Comparison of ENCODE assay signal across 13 cellular contexts in the genomic region with DNA sequence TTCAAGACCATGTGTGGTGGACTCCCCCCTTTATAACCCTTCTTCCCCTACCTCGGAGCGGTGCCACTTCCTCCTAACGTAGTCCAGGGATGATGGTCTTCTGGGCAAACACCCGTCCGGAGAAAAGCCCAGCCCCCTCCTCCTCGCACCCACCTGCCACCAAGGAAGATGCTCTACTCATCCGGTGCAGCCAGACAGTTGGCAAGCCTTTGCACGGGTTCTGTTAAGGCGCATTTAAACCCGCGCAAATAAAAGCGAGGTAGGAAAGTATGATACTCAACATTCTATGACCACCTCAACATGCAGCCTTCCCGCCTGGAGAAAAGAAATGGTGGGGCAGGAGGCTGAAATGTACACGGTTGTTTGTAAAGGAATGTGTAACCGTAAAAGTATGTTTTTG. TPM values are rescaled to one million over a fixed set of nuclear protein-coding genes. Genes with fewer than 3 reads are reported as not detected.
"Had no signal": no experiment of that assay in that cellular context is flagged by ENCODE, and none has a peak within 500 bp of the region (broad histone marks: within the 10 kb centered on the region; RNA-seq: fewer than 3 reads in every experiment).

A gene (minus strand): TSS at position 101 of the 400 bp plus-strand sequence. CDS start 298 bp downstream, outside the sequence.

RNA-seq across cellular contexts. Expression of the gene that starts here (rescaled TPM):
- total RNA-seq: activated B cell treated with CpG ODN at 0.5 μM for 24 hours; activated CD4-positive, alpha-beta memory T cell treated with anti-CD3 and anti-CD28 coated beads for 36 hours; activated CD4-positive, alpha-beta memory T cell treated with anti-CD3 and anti-CD28 coated beads, Interleukin-2, amount 10 ng/mL, durations not matched to agents 7 days and 5 days; activated CD4-positive, alpha-beta T cell treated with anti-CD3 and anti-CD28 coated beads for 36 hours; activated CD4-positive, alpha-beta T cell treated with anti-CD3 and anti-CD28 coated beads, Interleukin-2, amount 10 ng/mL, durations not matched to agents 24 days and 14 days; activated CD4-positive, alpha-beta T cell treated with anti-CD3 and anti-CD28 coated beads, Interleukin-2, amount 10 ng/mL, durations not matched to agents 7 days and 5 days; activated CD8-positive, alpha-beta memory T cell treated with anti-CD3 and anti-CD28 coated beads for 36 hours; activated CD8-positive, alpha-beta memory T cell treated with anti-CD3 and anti-CD28 coated beads, Interleukin-2, amount 10 ng/mL, durations not matched to agents 7 days and 5 days; activated CD8-positive, alpha-beta T cell treated with anti-CD3 and anti-CD28 coated beads, Interleukin-2, amount 10 ng/mL, durations not matched to agents 7 days and 5 days; T-helper 1 cell treated with Interleukin-12 subunit alpha and Interleukin-12 subunit beta and Interleukin-4 antibody, amounts not matched to agents 30 ng/mL and 1 ng/mL, for 36 hours; T-helper 17 cell; T-helper 2 cell treated with Interferon-gamma antibody and Interleukin-4, amounts not matched to agents 100 ng/mL and 5 ng/mL, for 36 hours; WTC11 had no signal
